ENCODE assay signal across 9 cellular contexts in the genomic region with DNA sequence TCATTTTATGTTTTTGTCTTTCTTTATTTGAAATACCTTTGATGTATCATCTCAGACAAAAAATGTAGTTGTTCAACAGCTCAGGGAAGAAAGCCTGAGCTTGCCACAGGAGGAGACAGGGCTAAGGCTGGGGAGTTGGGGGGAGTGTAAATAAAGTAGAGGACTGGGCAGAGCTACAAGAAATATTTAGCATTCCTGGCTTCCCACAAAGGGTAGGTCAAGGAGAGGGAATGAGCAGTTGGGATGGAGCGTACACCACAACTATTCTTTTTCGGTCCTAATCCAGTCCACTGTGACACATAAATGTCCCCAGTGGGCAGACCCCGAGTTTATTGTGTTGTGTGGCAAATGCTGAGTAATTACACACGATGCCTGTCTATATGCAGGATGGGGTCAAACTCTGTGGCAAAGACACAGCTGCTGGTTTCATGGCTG.
DNase-seq lines count a peak whose midpoint lies in the region; ATAC-seq and TF ChIP-seq lines count a peak whose summit lies in the region.
"Had no signal": no experiment of that assay in that cellular context is flagged by ENCODE, and none has a peak within 500 bp of the region (broad histone marks: within the 10 kb centered on the region; RNA-seq: fewer than 3 reads in every experiment).

No MANE protein-coding gene starts in this region.

- H3K4me1 ChIP-seq in lung (ENCODE audit: control insufficient read depth in 2 of 2, insufficient read depth in 2 of 2, low read length in 2 of 2) (peaks cover 0 to 7% of the 10 kb centered on the region in 2 donors), uterus (peaks cover 16% of the 10 kb centered on the region in 2 donors)

- H3K27ac ChIP-seq in lung (ENCODE audit: low read depth in 1 of 2, low read length in 1 of 2), result peak overlapping the region; percentile 38 to 83
- peak overlapping the region; percentile 87 to 98 for H3K27ac ChIP-seq in uterus

- H3K4me3 ChIP-seq in lung (no peak overlapping the region), uterus (no peak overlapping the region)

- DNase-seq in SIG-M5 treated with dmso at 0.1 percent for 504 hours (lab: John Stamatoyannopoulos, UW; ENCODE audit: unreplicated experiment) (peak; percentile 67), SIG-M5 (lab: John Stamatoyannopoulos, UW) (no peak), MCF 10A (ENCODE audit: unreplicated experiment) (peak; percentile 79), lung (ENCODE audit: low spot score) (peak; percentile 66), uterus (peak; percentile 39 to 62)
- DNase-seq: central memory CD4-positive, alpha-beta T cell had no signal

- H3K27me3 Mint-ChIP-seq in MCF 10A (ENCODE audit: insufficient read depth, unreplicated experiment), result no peaks in the 10 kb centered on the region

- ATAC-seq in lung (ENCODE audit: insufficient read depth, low FRiP score) (peak; percentile 85), GM19324 (IDR thresholded peaks at IDR 0.05; ENCODE audit: low FRiP score, unreplicated experiment) (no peak), GM21526 (IDR thresholded peaks at IDR 0.05; ENCODE audit: low FRiP score, unreplicated experiment) (no peak), HG03108 (IDR thresholded peaks at IDR 0.05; ENCODE audit: unreplicated experiment) (no peak)

- CTCF ChIA-PET in MCF 10A (lab: Yijun Ruan, JAX), result no interaction called here

- no peak for TF ChIP-seq POLR2A in uterus (IDR thresholded peaks at IDR 0.05)

- POLR2A ChIA-PET in MCF 10A (lab: Yijun Ruan, JAX), result interaction anchor here (0.8 to 1.6 kb wide), 3 partner anchors 12 to 18 kb away, joined by 3 to 5 read pairs (median 4); no protein-coding TSS in a partner anchor

- H3K4me1 Mint-ChIP-seq in MCF 10A (ENCODE audit: insufficient read depth, unreplicated experiment), result peaks cover 40% of the 10 kb centered on the region

- peak overlapping the region; percentile 82 for H3K27ac Mint-ChIP-seq in MCF 10A (ENCODE audit: low read depth, unreplicated experiment)

- H3K4me3 Mint-ChIP-seq in MCF 10A (ENCODE audit: unreplicated experiment), result peak overlapping the region; percentile 49

- TF ChIP-seq CTCF in MCF 10A (IDR thresholded peaks at IDR 0.05; ENCODE audit: unreplicated experiment) (no peak), lung (IDR thresholded peaks at IDR 0.05; ENCODE audit: control extremely low read depth, extremely low read depth) (no peak), uterus (IDR thresholded peaks at IDR 0.05) (no peak)

- H3K36me3 Mint-ChIP-seq in MCF 10A (ENCODE audit: insufficient read depth, unreplicated experiment), result peaks cover 6% of the 10 kb centered on the region

- H3K9me3 ChIP-seq in lung (ENCODE audit: control insufficient read depth in 2 of 2, insufficient read depth in 1 of 2, low read length in 1 of 2), result no peaks in the 10 kb centered on the region
- no peaks in the 10 kb centered on the region for H3K9me3 ChIP-seq in uterus

- H3K36me3 ChIP-seq in lung (ENCODE audit: control insufficient read depth in 2 of 2, insufficient read depth in 2 of 2, low read length in 2 of 2) (no peaks in the 10 kb centered on the region), uterus (no peaks in the 10 kb centered on the region)

- intact Hi-C loops in MCF 10A (cut with micrococcal nuclease) (loop anchor here (2.0 kb wide), 1 partner anchor 56 kb away; no protein-coding TSS in a partner anchor), uterus (cut with DNase I; ENCODE audit: low total_unique reads) (no loop called here)

- BruUV-seq in MCF 10A (replicated peaks; lab: Mats Ljungman, UMichigan), result no TSS peak

- H3K27me3 ChIP-seq in lung (ENCODE audit: control insufficient read depth, insufficient read depth) (no peaks in the 10 kb centered on the region), uterus (no peaks in the 10 kb centered on the region)

- WGBS in lung, 2 donors, result 47 to 73% methylated on average over 4 of the region's 4 CpGs

- no peaks in the 10 kb centered on the region for H3K9me3 Mint-ChIP-seq in MCF 10A (ENCODE audit: unreplicated experiment)
